ENCODE assay signal across 8 cellular contexts in genomic region chr10:91925022-91925320, GRCh38. TPM values are rescaled to one million over a fixed set of nuclear protein-coding genes. Genes with fewer than 3 reads are reported as not detected.
DNase-seq lines count a peak whose midpoint lies in the region; ATAC-seq, FAIRE-seq and TF ChIP-seq lines count a peak whose summit lies in the region.

No MANE protein-coding gene starts in this region.

- ATAC-seq in GM12878 (no peak), right lobe of liver (no peak), HG03135 (IDR thresholded peaks at IDR 0.05; ENCODE audit: unreplicated experiment) (no peak)

- 23% methylated on average over 2 of the region's 2 CpGs for WGBS in GM12878 (ENCODE audit: insufficient coverage, insufficient replicate concordance, low lambda C conversion rate, missing lambda C conversion rate)
- 51% methylated on average over 2 of the region's 2 CpGs for whole genome bisulfite sequencing in right lobe of liver (ENCODE audit: insufficient coverage, low coverage, low lambda C conversion rate, missing lambda C conversion rate)

- in situ Hi-C loops in GM12878 (cut with MboI) = no loop called here

- H3K4me3 ChIP-seq in A673 (ENCODE audit: low read depth, low read length, poor library complexity, severe bottlenecking) (peak overlapping the region; percentile 76), HFF-Myc (replicated peaks; ENCODE audit: low read depth, low read length) (peak overlapping the region; percentile 77), GM12878 (peak overlapping the region; percentile 86), right lobe of liver (peak overlapping the region; percentile 69 to 89 (median 82))

- POLR2A ChIA-PET in A673 (lab: Charles Lee; ENCODE audit: low non-redundant PET) (interaction anchor here (0.6 kb wide), 1 partner anchor 11 kb away, joined by 3 read pairs; no protein-coding TSS in a partner anchor), GM12878 (lab: Charles Lee) (interaction anchor here (1.2 to 1.3 kb wide), 2 partner anchors 15 to 49 kb away, joined by 4 read pairs; no protein-coding TSS in a partner anchor)

- no peaks in the 10 kb centered on the region for H3K9me3 ChIP-seq in A673 (ENCODE audit: low read depth, low read length, poor library complexity, severe bottlenecking)
- no peaks in the 10 kb centered on the region for H3K9me3 ChIP-seq in GM12878 (replicated peaks; ENCODE audit: control insufficient read depth, insufficient read depth, low read length)
- H3K9me3 ChIP-seq in right lobe of liver = no peaks in the 10 kb centered on the region

- no TSS peak for BruUV-seq in A673 (replicated peaks; lab: Mats Ljungman, UMichigan)
- BruUV-seq in GM12878 (replicated peaks; lab: Mats Ljungman, UMichigan) = no TSS peak

- CTCF ChIA-PET in A673 (lab: Charles Lee) (no interaction called here), GM12878 (lab: Yijun Ruan, JAX) (interaction anchor here (1.1 to 1.9 kb wide), 3 partner anchors 9 to 16 kb away, joined by 3 to 4 read pairs (median 3); no protein-coding TSS in a partner anchor)

- TF ChIP-seq CTCF in A673 (conservative IDR thresholded peaks at IDR 0.05; ENCODE audit: low read depth, low read length) (no peak), HFF-Myc (IDR thresholded peaks at IDR 0.05; ENCODE audit: low read depth, low read length, missing control alignments) (no peak), GM12878 (IDR thresholded peaks at IDR 0.05 in 2 of 3, conservative IDR thresholded peaks at IDR 0.05 in 1 of 3; ENCODE audit: control insufficient read depth in 2 of 3, extremely low read depth in 1 of 3, insufficient read depth in 1 of 3, low read depth in 3 of 3, low read length in 3 of 3) (no peak), right lobe of liver (IDR thresholded peaks at IDR 0.05) (no peak)

- H3K27ac ChIP-seq in A673 (ENCODE audit: low read depth, low read length, poor library complexity, severe bottlenecking) (peak overlapping the region; percentile 94), GM12878 (ENCODE audit: control insufficient read depth, insufficient read depth) (peak overlapping the region; percentile 88), right lobe of liver (no peak overlapping the region)

- H2AFZ ChIP-seq in GM12878 (ENCODE audit: control insufficient read depth, low read depth, low read length) = no peak overlapping the region

- peak overlapping the region; percentile 90 for H3K9ac ChIP-seq in GM12878 (ENCODE audit: control insufficient read depth, insufficient read depth, low read length)

- RAD21 ChIA-PET in GM12878 (lab: Charles Lee; ENCODE audit: unreplicated experiment) = no interaction called here

- peaks cover 64% of the 10 kb centered on the region for H3K79me2 ChIP-seq in GM12878 (ENCODE audit: control insufficient read depth, insufficient read depth, low read length)

- no peak for TF ChIP-seq EP300 in GM12878 (IDR thresholded peaks at IDR 0.05; ENCODE audit: borderline replicate concordance in 1 of 2, control insufficient read depth in 1 of 2, low read depth in 2 of 2, low read length in 2 of 2)

- H3K4me1 ChIP-seq in A673 (ENCODE audit: insufficient read depth, low read length, poor library complexity, severe bottlenecking) (peaks cover 6% of the 10 kb centered on the region), GM12878 (ENCODE audit: control insufficient read depth, insufficient read depth, low read length) (no peaks in the 10 kb centered on the region), right lobe of liver (peaks cover 0 to 13% (median 0%) of the 10 kb centered on the region in 4 donors)

- no peak for TF ChIP-seq POLR2A in GM12878 (IDR thresholded peaks at IDR 0.05; ENCODE audit: low read depth, low read length)
- no peak for TF ChIP-seq POLR2A in right lobe of liver (IDR thresholded peaks at IDR 0.05)

- no peaks in the 10 kb centered on the region for H3K27me3 ChIP-seq in A673 (replicated peaks; ENCODE audit: insufficient read depth, low read depth, low read length, poor library complexity)
- no peaks in the 10 kb centered on the region; a peak in 1 of 4 replicates for H3K27me3 ChIP-seq in GM12878 (replicated peaks in 1 of 2; ENCODE audit: control insufficient read depth in 2 of 2, insufficient read depth in 2 of 2, low read length in 1 of 2)
- no peaks in the 10 kb centered on the region for H3K27me3 ChIP-seq in right lobe of liver

- FAIRE-seq in GM12878 (lab: Jason Lieb, UNC) = no peak

- H3K4me2 ChIP-seq in GM12878 (ENCODE audit: control insufficient read depth, insufficient read depth) = peak overlapping the region; percentile 36

- peak; percentile 16 for DNase-seq in A673 (ENCODE audit: low spot score)
- no peak for DNase-seq in HFF-Myc (ENCODE audit: extremely low read depth, low read depth)
- DNase-seq in GM12878 (ENCODE audit: low read depth, low spot score) = no peak
- no peak for DNase-seq in right lobe of liver
- DNase-seq in NCI-H187 treated with DMSO at 0.1 percent for 48 hours (lab: John Stamatoyannopoulos, UW) = no peak
- no peak for DNase-seq in Ammon's horn (ENCODE audit: low spot score)
- DNase-seq in CD1c-positive myeloid dendritic cell (ENCODE audit: extremely low spot score) = no peak

- SMC1A ChIA-PET in GM12878 (lab: Charles Lee; ENCODE audit: uncharacterized antibody, unreplicated experiment) = interaction anchor here (0.9 to 1.7 kb wide), 2 partner anchors 8 to 128 kb away, joined by 3 to 9 read pairs; no protein-coding TSS in a partner anchor

- no peaks in the 10 kb centered on the region for H3K36me3 ChIP-seq in A673 (ENCODE audit: insufficient read depth, low read length, poor library complexity, severe bottlenecking)
- peaks cover 0 to 3% of the 10 kb centered on the region in 2 experiments; a peak in 1 of 4 replicates for H3K36me3 ChIP-seq in GM12878 (ENCODE audit: control insufficient read depth in 2 of 2, insufficient read depth in 2 of 2, low read length in 1 of 2)
- no peaks in the 10 kb centered on the region for H3K36me3 ChIP-seq in right lobe of liver

- H4K20me1 ChIP-seq in GM12878 (ENCODE audit: control insufficient read depth, insufficient read depth) = no peaks in the 10 kb centered on the region; the same call in 1 of the 2 replicates

- no peak for TF ChIP-seq RAD21 in GM12878 (IDR thresholded peaks at IDR 0.05; ENCODE audit: insufficient read depth, low read depth, low read length)

- intact Hi-C loops in A673 (cut with micrococcal nuclease; ENCODE audit: unreplicated experiment) (no loop called here), GM12878 (cut with micrococcal nuclease; ENCODE audit: unreplicated experiment) (loop anchor here (5.0 kb wide), 1 partner anchor 128 kb away; the partner anchor contains the start of gene TNKS2), right lobe of liver (cut with DNase I) (no loop called here)

TF ChIP-seq in GM12878, 131 proteins besides CTCF, POLR2A, EP300 and RAD21:
- no peak for TF ChIP-seq FOXK2 (IDR thresholded peaks at IDR 0.05)

RNA-seq across cellular contexts. Expression of gene BTAF1, which starts 1.4 kb away (rescaled TPM):
- total RNA-seq in A673 (2021) (42.3 and 43.4 TPM in 2 replicates), GM12878 (2014; rRNA removed) (56.9 and 68.0 TPM in 2 replicates), GM12878 (2014; rRNA removed; fragmentation: Illumina TruSeq; extraction: Trizol) (63.3 and 66.0 TPM in 2 replicates), GM12878 (2021) (54.2 and 54.6 TPM in 2 replicates), right lobe of liver (10 to 100 TPM; 13.4 to 20.3 (median 17.4) TPM)
- 987 and 1,060 TPM in 2 replicates for total RNA-seq in GM12878 (2013; cell fraction: nucleolus; rRNA removed)
- polyA plus RNA-seq in GM12878 (2011; ENCODE audit: low read depth) = 30.7 TPM
- polyA plus RNA-seq in GM12878 (2011; rRNA removed) (157 and 230 TPM in 2 replicates), GM12878 (2014; fragmentation: Illumina TruSeq; extraction: Trizol) (56.9 and 76.0 TPM in 2 replicates), GM12878 (2014; fragmentation: Nextera tagmentation; extraction: Ambion mirVana) (10 to 100 TPM; 11.8 to 12.8 TPM), GM12878 (2014; rRNA removed) (53.2 and 62.9 TPM in 2 replicates), GM12878 (2016; fragmentation: Nextera tagmentation; extraction: Ambion mirVana) (10 to 100 TPM; 34.7 to 37.4 TPM)
- polyA plus RNA-seq in GM12878 (2011; cell fraction: cytosol; rRNA removed) = 33.7 and 38.4 TPM in 2 replicates
- polyA plus RNA-seq in GM12878 (2011; cell fraction: nucleus; rRNA removed) = 370 and 587 TPM in 2 replicates
- 42.7 and 63.7 TPM in 2 replicates for polyA plus RNA-seq in GM12878 (2012)
- polyA minus RNA-seq in GM12878 (2011; rRNA and poly(A)+ RNA removed) = 102 and 152 TPM in 2 replicates
- 29.8 and 41.3 TPM in 2 replicates for polyA minus RNA-seq in GM12878 (2011; cell fraction: cytosol; rRNA and poly(A)+ RNA removed)
- polyA minus RNA-seq in GM12878 (2011; cell fraction: nucleus; rRNA and poly(A)+ RNA removed) = 139 and 166 TPM in 2 replicates

RNA-seq across cellular contexts. Expression of gene FGFBP3, which starts 15.7 kb away (rescaled TPM):
- 4.8 and 5.7 TPM in 2 replicates for total RNA-seq in A673 (2021)
- 1.7 and 2.8 TPM in 2 replicates for total RNA-seq in GM12878 (2013; cell fraction: nucleolus; rRNA removed)
- 0.11 and 0.23 TPM in 2 replicates for total RNA-seq in GM12878 (2014; rRNA removed)
- total RNA-seq in GM12878 (2014; rRNA removed; fragmentation: Illumina TruSeq; extraction: Trizol) = 0.18 and 0.41 TPM in 2 replicates
- total RNA-seq in GM12878 (2021) = 0.35 and 0.41 TPM in 2 replicates
- 0.33 TPM for polyA plus RNA-seq in GM12878 (2011; ENCODE audit: low read depth)
- polyA plus RNA-seq in GM12878 (2011; rRNA removed) = 0.09 and 0.23 TPM in 2 replicates
- polyA plus RNA-seq in GM12878 (2011; cell fraction: cytosol; rRNA removed) = 0.10 and 0.12 TPM in 2 replicates
- 0.24 and 0.39 TPM in 2 replicates for polyA plus RNA-seq in GM12878 (2011; cell fraction: nucleus; rRNA removed)
- polyA plus RNA-seq in GM12878 (2012) = 0.63 and 0.93 TPM in 2 replicates
- 0.13 and 0.14 TPM in 2 replicates for polyA plus RNA-seq in GM12878 (2014; fragmentation: Illumina TruSeq; extraction: Trizol)
- under 1 TPM; 0.08 to 0.16 TPM for polyA plus RNA-seq in GM12878 (2014; fragmentation: Nextera tagmentation; extraction: Ambion mirVana)
- 0.31 and 0.52 TPM in 2 replicates for polyA plus RNA-seq in GM12878 (2014; rRNA removed)
- 1 to 10 TPM in 1 of 2 experiments, under 1 TPM in 1; 0.56 to 1.0 TPM for polyA plus RNA-seq in GM12878 (2016; fragmentation: Nextera tagmentation; extraction: Ambion mirVana)
- polyA minus RNA-seq in GM12878 (2011; rRNA and poly(A)+ RNA removed) = 0.15 and 0.26 TPM in 2 replicates
- polyA minus RNA-seq in GM12878 (2011; cell fraction: cytosol; rRNA and poly(A)+ RNA removed) = not detected in 2 replicates
- polyA minus RNA-seq in GM12878 (2011; cell fraction: nucleus; rRNA and poly(A)+ RNA removed) = 0.24 and 0.57 TPM in 2 replicates
- under 1 TPM in 5 of 6 experiments, not detected in 1; 0.10 to 0.55 (median 0.20) TPM for total RNA-seq in right lobe of liver

Comparison
In these comparisons a context has a peak if more than half of its experiments do, and no peak if none do; other contexts are left out.
1. H3K27ac ChIP-seq: peak in A673 (single experiment) and GM12878 (single experiment); none in right lobe of liver (0 of 3).
2. Peak in every context shown above with its lines, with median percentiles within 50 percentile points of each other: H3K4me3 ChIP-seq.